Comparison of ENCODE assay signal across 24 cellular contexts in genomic region chr6:162203287-162203686, GRCh38.
"Had no signal": no experiment of that assay in that cellular context is flagged by ENCODE, and none has a peak within 500 bp of the region (broad histone marks: within the 10 kb centered on the region; RNA-seq: fewer than 3 reads in every experiment).

No MANE protein-coding gene starts in this region.

- H3K4me3 ChIP-seq: stomach, suprapubic skin, transverse colon had no signal

- H3K36me3 Mint-ChIP-seq: activated naive CD4-positive, alpha-beta T cell treated with anti-CD3 and anti-CD28 coated beads, Interleukin-2, amount 50 U/mL, for 72 hours; stimulated activated memory B cell treated with anti-CD40 and anti-IgM and Interleukin-4, amounts not matched to agents 10 μg/mL and 1 μg/mL and 100 μg/mL, for 72 hours; WTC11 had no signal

- H3K27me3 ChIP-seq: brain microvascular endothelial cell, stomach, suprapubic skin, transverse colon had no signal

- FAIRE-seq: colon, small intestine, TTC549 had no signal

- H3K4me3 Mint-ChIP-seq: activated T-helper 17 cell treated with anti-CD3 and anti-CD28 coated beads, Interleukin-2, amount 50 U/mL, for 72 hours; naive B cell; stimulated activated memory B cell treated with anti-CD40 and anti-IgM and Interleukin-4, amounts not matched to agents 10 μg/mL and 1 μg/mL and 100 μg/mL, for 72 hours; WTC11 had no signal

- H3K9me3 ChIP-seq: stomach, suprapubic skin, transverse colon had no signal

- H3K36me3 ChIP-seq: brain microvascular endothelial cell, stomach, suprapubic skin, transverse colon had no signal

- H3K27me3 Mint-ChIP-seq: activated T-helper 17 cell treated with anti-CD3 and anti-CD28 coated beads, Interleukin-2, amount 50 U/mL, for 72 hours; naive B cell; stimulated activated memory B cell treated with anti-CD40 and anti-IgM and Interleukin-4, amounts not matched to agents 10 μg/mL and 1 μg/mL and 100 μg/mL, for 72 hours had no signal

- H3K9me3 Mint-ChIP-seq: activated naive CD4-positive, alpha-beta T cell treated with anti-CD3 and anti-CD28 coated beads, Interleukin-2, amount 50 U/mL, for 72 hours; activated T-helper 17 cell treated with anti-CD3 and anti-CD28 coated beads, Interleukin-2, amount 50 U/mL, for 72 hours; stimulated activated memory B cell treated with anti-CD40 and anti-IgM and Interleukin-4, amounts not matched to agents 10 μg/mL and 1 μg/mL and 100 μg/mL, for 72 hours had no signal

- H3K27ac ChIP-seq: brain microvascular endothelial cell, stomach, suprapubic skin, transverse colon had no signal

- H3K27ac Mint-ChIP-seq: activated naive CD4-positive, alpha-beta T cell treated with anti-CD3 and anti-CD28 coated beads, Interleukin-2, amount 50 U/mL, for 72 hours; activated T-helper 17 cell treated with anti-CD3 and anti-CD28 coated beads, Interleukin-2, amount 50 U/mL, for 72 hours; naive B cell; stimulated activated memory B cell treated with anti-CD40 and anti-IgM and Interleukin-4, amounts not matched to agents 10 μg/mL and 1 μg/mL and 100 μg/mL, for 72 hours; WTC11 had no signal

- DNase-seq: activated T-cell treated with anti-CD3 and anti-CD28 coated beads, Interleukin-2, amount 50 U/mL, for 1 hour; aorta; brain microvascular endothelial cell; central memory CD4-positive, alpha-beta T cell; effector memory CD4-positive, alpha-beta T cell; foreskin melanocyte; hippocampal formation; kidney glomerular epithelial cell; mesendoderm; naive B cell; nucleus accumbens; small intestine; stimulated activated CD4-positive, alpha-beta T cell treated with anti-CD3 and anti-CD28 coated beads, Interleukin-2, amount 100 ng/mL, for 24 hours; stomach; T-helper 1 cell; transverse colon had no signal

- ATAC-seq: activated naive CD4-positive, alpha-beta T cell treated with anti-CD3 and anti-CD28 coated beads, Interleukin-2, amount 50 U/mL, for 72 hours; activated T-helper 17 cell treated with anti-CD3 and anti-CD28 coated beads, Interleukin-2, amount 50 U/mL, for 72 hours; sciatic nerve; stimulated activated memory B cell treated with anti-CD40 and anti-IgM and Interleukin-4, amounts not matched to agents 10 μg/mL and 1 μg/mL and 100 μg/mL, for 72 hours; WTC11 had no signal

- H3K4me1 Mint-ChIP-seq: activated T-helper 17 cell treated with anti-CD3 and anti-CD28 coated beads, Interleukin-2, amount 50 U/mL, for 72 hours; naive B cell; stimulated activated memory B cell treated with anti-CD40 and anti-IgM and Interleukin-4, amounts not matched to agents 10 μg/mL and 1 μg/mL and 100 μg/mL, for 72 hours had no signal
